Comparison of ENCODE assay signal across 8 cellular contexts in genomic region chr12:53493610-53494391, GRCh38. TPM values are rescaled to one million over a fixed set of nuclear protein-coding genes. Genes with fewer than 3 reads are reported as not detected.
DNase-seq lines count a peak whose midpoint lies in the region; ATAC-seq, FAIRE-seq and TF ChIP-seq lines count a peak whose summit lies in the region.

No MANE protein-coding gene starts in this region.

- H3K36me3 ChIP-seq in kidney (ENCODE audit: control insufficient read depth in 1 of 2, insufficient read depth in 2 of 2, low read length in 2 of 2) (no peaks in the 10 kb centered on the region), subcutaneous abdominal adipose tissue (ENCODE audit: control insufficient read depth in 5 of 5, insufficient read depth in 5 of 5, low read length in 5 of 5) (no peaks in the 10 kb centered on the region)

- intact Hi-C loops in activated CD4-positive, alpha-beta T cell treated with anti-CD3 and anti-CD28 coated beads for 36 hours (cut with DNase I, micrococcal nuclease): loop anchor here in 1 of 2 experiments (1.0 to 2.0 kb wide), 4 partner anchors 8 to 133 kb away; partner anchors contain the start of genes ATF7, PCBP2, PRR13 and TARBP2
- intact Hi-C loops in kidney (cut with DNase I): no loop called here

- no peaks in the 10 kb centered on the region for H3K9me3 ChIP-seq in kidney (ENCODE audit: control insufficient read depth in 1 of 2, low read length in 2 of 2)
- H3K9me3 ChIP-seq in subcutaneous abdominal adipose tissue (ENCODE audit: control insufficient read depth in 5 of 5, low read length in 5 of 5): no peaks in the 10 kb centered on the region

- DNase-seq in activated CD4-positive, alpha-beta T cell treated with anti-CD3 and anti-CD28 coated beads for 36 hours: no peak
- no peak for DNase-seq in activated CD4-positive, alpha-beta T cell treated with anti-CD3 and anti-CD28 coated beads for 4 hours
- DNase-seq in kidney (peak; percentile 49), dermis blood vessel endothelial cell (no peak), HuH-7.5 (ENCODE audit: low spot score) (no peak)

- H3K4me3 Mint-ChIP-seq in activated CD4-positive, alpha-beta T cell treated with anti-CD3 and anti-CD28 coated beads for 36 hours: peak overlapping the region; percentile 80
- H3K4me3 Mint-ChIP-seq in activated T-helper 17 cell treated with anti-CD3 and anti-CD28 coated beads, Interleukin-2, amount 50 U/mL, for 72 hours: peak overlapping the region; percentile 88

- no peaks in the 10 kb centered on the region for H3K27me3 Mint-ChIP-seq in activated CD4-positive, alpha-beta T cell treated with anti-CD3 and anti-CD28 coated beads for 36 hours
- H3K27me3 Mint-ChIP-seq in activated T-helper 17 cell treated with anti-CD3 and anti-CD28 coated beads, Interleukin-2, amount 50 U/mL, for 72 hours: no peaks in the 10 kb centered on the region

- CTCF ChIA-PET in activated CD4-positive, alpha-beta T cell treated with anti-CD3 and anti-CD28 coated beads for 36 hours (lab: Charles Lee): interaction anchor here (0.6 to 1.9 kb wide), 8 partner anchors 15 to 174 kb away, joined by 3 to 11 read pairs (median 4); partner anchors contain the start of gene AAAS

- peaks cover 28% of the 10 kb centered on the region for H3K4me1 Mint-ChIP-seq in activated CD4-positive, alpha-beta T cell treated with anti-CD3 and anti-CD28 coated beads for 36 hours
- H3K4me1 Mint-ChIP-seq in activated T-helper 17 cell treated with anti-CD3 and anti-CD28 coated beads, Interleukin-2, amount 50 U/mL, for 72 hours: peaks cover 17% of the 10 kb centered on the region

- FAIRE-seq in kidney (lab: Jason Lieb, UNC): no peak

- H3K4me1 ChIP-seq in kidney (ENCODE audit: control insufficient read depth in 1 of 2, insufficient read depth in 1 of 2, low read depth in 1 of 2, low read length in 2 of 2) (peaks cover 18 to 29% of the 10 kb centered on the region in 2 donors), subcutaneous abdominal adipose tissue (ENCODE audit: control insufficient read depth in 5 of 5, insufficient read depth in 5 of 5, low read length in 5 of 5) (peaks cover 4 to 36% (median 29%) of the 10 kb centered on the region in 5 donors)

- H3K9ac ChIP-seq in kidney (ENCODE audit: low read length in 2 of 2) (peak overlapping the region; percentile 53 to 79), subcutaneous abdominal adipose tissue (ENCODE audit: low read length in 5 of 5) (peak overlapping the region in 2 of 5 donors; percentile 55 to 68)

- peak overlapping the region; percentile 76 to 82 for H3K4me3 ChIP-seq in kidney (ENCODE audit: low read length in 2 of 2)
- H3K4me3 ChIP-seq in subcutaneous abdominal adipose tissue (ENCODE audit: low read depth in 1 of 5, low read length in 5 of 5): peak overlapping the region; percentile 44 to 74 (median 64)

- H3K36me3 Mint-ChIP-seq in activated CD4-positive, alpha-beta T cell treated with anti-CD3 and anti-CD28 coated beads for 36 hours (ENCODE audit: low read depth): no peaks in the 10 kb centered on the region
- H3K36me3 Mint-ChIP-seq in activated T-helper 17 cell treated with anti-CD3 and anti-CD28 coated beads, Interleukin-2, amount 50 U/mL, for 72 hours (ENCODE audit: low read depth): no peaks in the 10 kb centered on the region

- POLR2A ChIA-PET in activated CD4-positive, alpha-beta T cell treated with anti-CD3 and anti-CD28 coated beads for 36 hours (lab: Charles Lee): interaction anchor here (0.7 to 1.4 kb wide), 5 partner anchors 8 to 795 kb away, joined by 3 to 4 read pairs (median 3); partner anchors contain the start of gene TARBP2

- peak overlapping the region; percentile 88 for H3K27ac Mint-ChIP-seq in activated CD4-positive, alpha-beta T cell treated with anti-CD3 and anti-CD28 coated beads for 36 hours
- peak overlapping the region; percentile 93 for H3K27ac Mint-ChIP-seq in activated T-helper 17 cell treated with anti-CD3 and anti-CD28 coated beads, Interleukin-2, amount 50 U/mL, for 72 hours

- peak; percentile 2 for ATAC-seq in activated CD4-positive, alpha-beta T cell treated with anti-CD3 and anti-CD28 coated beads for 36 hours
- ATAC-seq in activated T-helper 17 cell treated with anti-CD3 and anti-CD28 coated beads, Interleukin-2, amount 50 U/mL, for 72 hours (replicated peaks): no peak
- no peak for ATAC-seq in GM21576 (IDR thresholded peaks at IDR 0.05; ENCODE audit: unreplicated experiment)

- no peak for TF ChIP-seq CTCF in kidney (IDR thresholded peaks at IDR 0.05; ENCODE audit: borderline replicate concordance, extremely low read depth, insufficient read depth)

- H3K9me3 Mint-ChIP-seq in activated CD4-positive, alpha-beta T cell treated with anti-CD3 and anti-CD28 coated beads for 36 hours (ENCODE audit: low read depth): no peaks in the 10 kb centered on the region
- no peaks in the 10 kb centered on the region for H3K9me3 Mint-ChIP-seq in activated T-helper 17 cell treated with anti-CD3 and anti-CD28 coated beads, Interleukin-2, amount 50 U/mL, for 72 hours

- no peaks in the 10 kb centered on the region for H3K27me3 ChIP-seq in subcutaneous abdominal adipose tissue (ENCODE audit: control insufficient read depth in 5 of 5, insufficient read depth in 4 of 5, low read length in 5 of 5)

- H3K27ac ChIP-seq in kidney (ENCODE audit: low read depth in 2 of 2, low read length in 2 of 2): peak overlapping the region; percentile 80 to 92
- H3K27ac ChIP-seq in subcutaneous abdominal adipose tissue (ENCODE audit: low read depth, low read length): peak overlapping the region; percentile 52

RNA-seq across cellular contexts. Expression of gene MAP3K12, which starts 5.5 kb away (rescaled TPM):
- total RNA-seq in activated CD4-positive, alpha-beta T cell treated with anti-CD3 and anti-CD28 coated beads for 36 hours: 10 to 100 TPM; 12.6 to 13.8 TPM
- total RNA-seq in activated T-helper 17 cell treated with anti-CD3 and anti-CD28 coated beads, Interleukin-2, amount 50 U/mL, for 72 hours: 10 to 100 TPM; 18.2 to 20.4 TPM
- 21.8 TPM for total RNA-seq in kidney
- polyA plus RNA-seq in kidney (ENCODE audit: insufficient read depth, low read depth, low replicate concordance): 15.2 TPM
- total RNA-seq in dermis blood vessel endothelial cell: 13.6 and 19.1 TPM in 2 replicates

RNA-seq across cellular contexts. Expression of gene TARBP2, which starts 7.3 kb away (rescaled TPM):
- 10 to 100 TPM; 28.3 to 30.2 TPM for total RNA-seq in activated CD4-positive, alpha-beta T cell treated with anti-CD3 and anti-CD28 coated beads for 36 hours
- total RNA-seq in activated T-helper 17 cell treated with anti-CD3 and anti-CD28 coated beads, Interleukin-2, amount 50 U/mL, for 72 hours: 10 to 100 TPM; 21.7 to 44.0 TPM
- total RNA-seq in kidney (32.5 TPM), dermis blood vessel endothelial cell (38.8 and 48.3 TPM in 2 replicates)
- polyA plus RNA-seq in kidney (ENCODE audit: insufficient read depth, low read depth, low replicate concordance): 36.3 TPM

RNA-seq across cellular contexts. Expression of gene NPFF, which starts 13.5 kb away (rescaled TPM):
- not detected for total RNA-seq in activated CD4-positive, alpha-beta T cell treated with anti-CD3 and anti-CD28 coated beads for 36 hours
- total RNA-seq in activated T-helper 17 cell treated with anti-CD3 and anti-CD28 coated beads, Interleukin-2, amount 50 U/mL, for 72 hours: not detected
- total RNA-seq in kidney: not detected
- polyA plus RNA-seq in kidney (ENCODE audit: insufficient read depth, low read depth, low replicate concordance): 1.3 TPM
- total RNA-seq in dermis blood vessel endothelial cell: not detected in 2 replicates

RNA-seq across cellular contexts. Expression of gene PCBP2, which starts 41.9 kb away (rescaled TPM):
- total RNA-seq in activated CD4-positive, alpha-beta T cell treated with anti-CD3 and anti-CD28 coated beads for 36 hours: 100 to 1,000 TPM; 881 to 999 TPM
- total RNA-seq in activated T-helper 17 cell treated with anti-CD3 and anti-CD28 coated beads, Interleukin-2, amount 50 U/mL, for 72 hours: 100 to 1,000 TPM; 763 to 862 TPM
- total RNA-seq in kidney: 732 TPM
- polyA plus RNA-seq in kidney (ENCODE audit: insufficient read depth, low read depth, low replicate concordance): 597 TPM
- total RNA-seq in dermis blood vessel endothelial cell: 417 and 525 TPM in 2 replicates

RNA-seq across cellular contexts. Expression of gene PRR13, which starts 52.3 kb away (rescaled TPM):
- 100 to 1,000 TPM; 250 to 266 TPM for total RNA-seq in activated CD4-positive, alpha-beta T cell treated with anti-CD3 and anti-CD28 coated beads for 36 hours
- total RNA-seq in activated T-helper 17 cell treated with anti-CD3 and anti-CD28 coated beads, Interleukin-2, amount 50 U/mL, for 72 hours: 100 to 1,000 TPM; 193 to 216 TPM
- 226 TPM for total RNA-seq in kidney
- polyA plus RNA-seq in kidney (ENCODE audit: insufficient read depth, low read depth, low replicate concordance): 889 TPM
- 12.6 and 18.0 TPM in 2 replicates for total RNA-seq in dermis blood vessel endothelial cell
